ENCODE assay signal across 1 cellular context in genomic region chr6:34281702-34282334, GRCh38.
TF ChIP-seq lines count a peak whose summit lies in the region.

No MANE protein-coding gene starts in this region.

TF ChIP-seq in IMR-90, 13 proteins besides CTCF, POLR2A, EP300 and RAD21 (continued from another document):
- TF ChIP-seq NFE2L2 (IDR thresholded peaks at IDR 0.05; ENCODE audit: low read depth, low read length) (no peak), ELK1 (IDR thresholded peaks at IDR 0.05; ENCODE audit: borderline replicate concordance, low read depth, low read length) (no peak), MXI1 (IDR thresholded peaks at IDR 0.05; ENCODE audit: borderline replicate concordance, low read depth, low read length) (no peak), CHD1 (IDR thresholded peaks at IDR 0.05; ENCODE audit: low read depth, low read length) (no peak), RFX5 (IDR thresholded peaks at IDR 0.05; ENCODE audit: low read depth, low read length) (no peak)
